ENCODE assay signal across 8 cellular contexts in the genomic region with DNA sequence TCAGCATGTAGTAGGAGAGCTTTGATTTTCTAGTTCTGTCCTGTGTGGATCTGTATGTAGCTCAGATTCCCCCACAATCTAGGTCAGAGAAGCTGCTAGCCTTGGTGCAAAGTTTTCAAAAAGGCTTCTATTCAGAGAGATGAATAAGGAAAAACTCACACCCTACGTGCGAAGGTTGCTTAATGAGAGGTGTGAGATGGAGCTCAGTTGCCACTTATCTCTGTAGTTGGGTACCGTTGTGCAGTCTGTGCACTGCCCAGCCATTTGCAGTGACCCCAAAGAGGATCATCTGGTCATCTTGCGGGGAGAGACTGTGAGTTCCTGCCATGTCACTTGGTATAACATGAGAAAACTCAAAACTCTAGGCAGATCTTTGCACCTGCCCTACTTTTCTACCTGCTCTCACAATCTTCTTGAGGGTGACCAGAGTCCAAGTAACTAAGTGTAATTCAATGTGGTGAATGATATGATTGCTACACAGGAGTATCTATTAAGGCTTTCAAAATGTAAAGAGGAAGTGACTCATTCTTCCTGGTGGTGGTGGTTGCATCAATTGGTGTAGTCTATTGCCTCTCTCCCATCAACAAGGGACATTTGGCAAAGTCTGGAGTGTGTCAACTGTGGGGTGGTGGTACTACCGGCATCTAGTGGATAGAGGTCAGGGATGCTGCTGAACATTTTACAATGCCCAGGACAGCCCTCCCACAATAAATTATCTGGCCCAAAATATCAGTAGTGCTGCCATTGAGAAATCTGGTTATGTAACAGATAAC.
DNase-seq lines count a peak whose midpoint lies in the region; ATAC-seq, FAIRE-seq and TF ChIP-seq lines count a peak whose summit lies in the region.

No MANE protein-coding gene starts in this region.

- H4K20me1 ChIP-seq in endothelial cell of umbilical vein (replicated peaks; ENCODE audit: control insufficient read depth, extremely low read depth, insufficient read depth, low read length), result no peaks in the 10 kb centered on the region

- no peak overlapping the region for H3K9ac ChIP-seq in endothelial cell of umbilical vein (replicated peaks; ENCODE audit: extremely low read depth, insufficient read depth, low read length)

- ATAC-seq in HG02885 (IDR thresholded peaks at IDR 0.05; ENCODE audit: poor library complexity, unreplicated experiment), result peak; percentile 71
- ATAC-seq in psoas muscle, result peak; percentile 79 to 93 (median 86)

- BruUV-seq in endothelial cell of umbilical vein (replicated peaks; lab: Mats Ljungman, UMichigan), result no TSS peak

- no peaks in the 10 kb centered on the region for H3K9me3 ChIP-seq in endothelial cell of umbilical vein (replicated peaks; ENCODE audit: control insufficient read depth, insufficient read depth, low read length)
- H3K9me3 ChIP-seq in psoas muscle, result no peaks in the 10 kb centered on the region
- H3K9me3 ChIP-seq in prostate gland, result no peaks in the 10 kb centered on the region

- dilution Hi-C loops in endothelial cell of umbilical vein (cut with MboI; ENCODE audit: extremely low pct_ligation_motif_present, low sequenced_read_pairs), result no loop called here

- no peaks in the 10 kb centered on the region for H3K79me2 ChIP-seq in endothelial cell of umbilical vein (ENCODE audit: control insufficient read depth, insufficient read depth, low read length)

- peaks cover 2% of the 10 kb centered on the region for H3K36me3 Mint-ChIP-seq in T-helper 1 cell treated with Interleukin-12 subunit alpha and Interleukin-12 subunit beta and Interleukin-4 antibody, amounts not matched to agents 30 μg/mL and 1 μg/mL, for 36 hours (ENCODE audit: low read depth)

- peaks cover 38% of the 10 kb centered on the region for H3K4me1 Mint-ChIP-seq in T-helper 1 cell treated with Interleukin-12 subunit alpha and Interleukin-12 subunit beta and Interleukin-4 antibody, amounts not matched to agents 30 μg/mL and 1 μg/mL, for 36 hours (ENCODE audit: low read depth)

- H3K4me1 ChIP-seq in endothelial cell of umbilical vein (ENCODE audit: control insufficient read depth, extremely low read depth, insufficient read depth, low read length) (peaks cover 19% of the 10 kb centered on the region), psoas muscle (peaks cover 21% of the 10 kb centered on the region), prostate gland (replicated peaks) (no peaks in the 10 kb centered on the region)

- intact Hi-C loops in endothelial cell of umbilical vein (cut with micrococcal nuclease), result loop anchor here (1.0 to 5.0 kb wide), 2 partner anchors 221 to 279 kb away; partner anchors contain the start of gene ZFAND5
- intact Hi-C loops in psoas muscle (cut with DNase I), result loop anchor here in 1 of 2 donors (2.0 kb wide), 1 partner anchor 222 kb away; the partner anchor contains the start of gene ZFAND5
- intact Hi-C loops in prostate gland (cut with DNase I), result loop anchor here (10.0 kb wide), 1 partner anchor 62 kb away; the partner anchor contains the start of gene TMC1

- CTCF ChIA-PET in endothelial cell of umbilical vein (lab: Charles Lee), result interaction anchor here (0.9 to 6.0 kb wide), 5 partner anchors 107 to 294 kb away, joined by 3 to 70 read pairs (median 3); partner anchors contain the start of gene ZFAND5

- H2AFZ ChIP-seq in endothelial cell of umbilical vein (ENCODE audit: low read depth, low read length), result no peak overlapping the region

- DNase-seq in GM03348 (ENCODE audit: low spot score), result peak; percentile 72
- DNase-seq in endothelial cell of umbilical vein (ENCODE audit: low read depth, low spot score), result peak; percentile 42
- DNase-seq in psoas muscle, result no peak
- DNase-seq in NCI-H2196 (lab: John Stamatoyannopoulos, UW; ENCODE audit: unreplicated experiment), result no peak
- DNase-seq in prostate gland (ENCODE audit: low spot score), result no peak
- no peak for DNase-seq in DMS79 (lab: John Stamatoyannopoulos, UW)

- peak overlapping the region; percentile 32 for H3K27ac Mint-ChIP-seq in T-helper 1 cell treated with Interleukin-12 subunit alpha and Interleukin-12 subunit beta and Interleukin-4 antibody, amounts not matched to agents 30 μg/mL and 1 μg/mL, for 36 hours

- H3K27me3 ChIP-seq in endothelial cell of umbilical vein (ENCODE audit: control insufficient read depth in 2 of 2, insufficient read depth in 2 of 2, low read length in 2 of 2), result no peaks in the 10 kb centered on the region
- no peaks in the 10 kb centered on the region for H3K27me3 ChIP-seq in psoas muscle (ENCODE audit: insufficient read depth in 3 of 3, low read length in 2 of 3)
- no peaks in the 10 kb centered on the region for H3K27me3 ChIP-seq in prostate gland (replicated peaks; ENCODE audit: insufficient read depth)

- H3K27me3 Mint-ChIP-seq in T-helper 1 cell treated with Interleukin-12 subunit alpha and Interleukin-12 subunit beta and Interleukin-4 antibody, amounts not matched to agents 30 μg/mL and 1 μg/mL, for 36 hours (ENCODE audit: low read depth), result no peaks in the 10 kb centered on the region

- H3K4me2 ChIP-seq in endothelial cell of umbilical vein (ENCODE audit: insufficient read depth, low read length), result no peak overlapping the region

- no peaks in the 10 kb centered on the region for H3K9me3 Mint-ChIP-seq in T-helper 1 cell treated with Interleukin-12 subunit alpha and Interleukin-12 subunit beta and Interleukin-4 antibody, amounts not matched to agents 30 μg/mL and 1 μg/mL, for 36 hours

- peak in 1 of 2 donors; percentile 4 for TF ChIP-seq CTCF in endothelial cell of umbilical vein (IDR thresholded peaks at IDR 0.05; ENCODE audit: extremely low read depth in 1 of 2, insufficient read depth in 1 of 2, low read depth in 1 of 2, low read length in 2 of 2)
- no peak for TF ChIP-seq CTCF in psoas muscle (IDR thresholded peaks at IDR 0.05)
- no peak for TF ChIP-seq CTCF in prostate gland (IDR thresholded peaks at IDR 0.05)

- TF ChIP-seq POLR2A in endothelial cell of umbilical vein (IDR thresholded peaks at IDR 0.05; ENCODE audit: low read depth, low read length), result no peak
- TF ChIP-seq POLR2A in prostate gland (IDR thresholded peaks at IDR 0.05), result no peak

- POLR2A ChIA-PET in endothelial cell of umbilical vein (lab: Charles Lee), result interaction anchor here (4.0 kb wide), 1 partner anchor 221 kb away, joined by 31 read pairs; the partner anchor contains the start of gene ZFAND5

- FAIRE-seq in endothelial cell of umbilical vein (lab: Jason Lieb, UNC), result peak; percentile 42

- peak overlapping the region; percentile 6 for H3K4me3 Mint-ChIP-seq in T-helper 1 cell treated with Interleukin-12 subunit alpha and Interleukin-12 subunit beta and Interleukin-4 antibody, amounts not matched to agents 30 μg/mL and 1 μg/mL, for 36 hours

- H3K9me1 ChIP-seq in endothelial cell of umbilical vein (replicated peaks; ENCODE audit: control insufficient read depth, extremely low read depth, insufficient read depth, low read length), result no peaks in the 10 kb centered on the region

- no peaks in the 10 kb centered on the region for H3K36me3 ChIP-seq in endothelial cell of umbilical vein (ENCODE audit: control insufficient read depth in 2 of 2, extremely low read depth in 1 of 2, insufficient read depth in 2 of 2, low read length in 2 of 2)
- H3K36me3 ChIP-seq in psoas muscle (ENCODE audit: insufficient read depth in 1 of 2, low read depth in 1 of 2), result no peaks in the 10 kb centered on the region
- no peaks in the 10 kb centered on the region for H3K36me3 ChIP-seq in prostate gland

- H3K4me3 ChIP-seq in endothelial cell of umbilical vein (replicated peaks in 1 of 3; ENCODE audit: insufficient read depth in 1 of 3, low read depth in 1 of 3, low read length in 3 of 3) (no peak overlapping the region), psoas muscle (no peak overlapping the region), prostate gland (no peak overlapping the region)

- H3K27ac ChIP-seq in endothelial cell of umbilical vein (ENCODE audit: insufficient read depth, low read depth, low read length) (no peak overlapping the region), psoas muscle (peak overlapping the region; percentile 78), prostate gland (no peak overlapping the region)

- WGBS in psoas muscle, 3 donors, result 82 to 85% (median 82%) methylated on average over 5 of the region's 5 CpGs
- 84% methylated on average over 5 of the region's 5 CpGs for WGBS in prostate gland

TF ChIP-seq in endothelial cell of umbilical vein, 7 proteins besides CTCF, POLR2A, EP300 and RAD21:
- TF ChIP-seq MAX (IDR thresholded peaks at IDR 0.05; ENCODE audit: insufficient read depth, insufficient read length), result no peak
- TF ChIP-seq FOS (IDR thresholded peaks at IDR 0.05; ENCODE audit: borderline replicate concordance, insufficient read depth, low read length), result peak; percentile 69
- peak; percentile 78 for TF ChIP-seq JUN (IDR thresholded peaks at IDR 0.05; ENCODE audit: borderline replicate concordance, insufficient read depth, insufficient read length, low read depth)

Comparison
In these comparisons a context has a peak if more than half of its experiments do, and no peak if none do; other contexts are left out.
1. DNase-seq: peak in GM03348 (single experiment) and endothelial cell of umbilical vein (single experiment); none in psoas muscle (0 of 2), NCI-H2196 (single experiment), prostate gland (single experiment) and DMS79 (single experiment).